23 cellular contexts compared by ENCODE assay signal in the genomic region with DNA sequence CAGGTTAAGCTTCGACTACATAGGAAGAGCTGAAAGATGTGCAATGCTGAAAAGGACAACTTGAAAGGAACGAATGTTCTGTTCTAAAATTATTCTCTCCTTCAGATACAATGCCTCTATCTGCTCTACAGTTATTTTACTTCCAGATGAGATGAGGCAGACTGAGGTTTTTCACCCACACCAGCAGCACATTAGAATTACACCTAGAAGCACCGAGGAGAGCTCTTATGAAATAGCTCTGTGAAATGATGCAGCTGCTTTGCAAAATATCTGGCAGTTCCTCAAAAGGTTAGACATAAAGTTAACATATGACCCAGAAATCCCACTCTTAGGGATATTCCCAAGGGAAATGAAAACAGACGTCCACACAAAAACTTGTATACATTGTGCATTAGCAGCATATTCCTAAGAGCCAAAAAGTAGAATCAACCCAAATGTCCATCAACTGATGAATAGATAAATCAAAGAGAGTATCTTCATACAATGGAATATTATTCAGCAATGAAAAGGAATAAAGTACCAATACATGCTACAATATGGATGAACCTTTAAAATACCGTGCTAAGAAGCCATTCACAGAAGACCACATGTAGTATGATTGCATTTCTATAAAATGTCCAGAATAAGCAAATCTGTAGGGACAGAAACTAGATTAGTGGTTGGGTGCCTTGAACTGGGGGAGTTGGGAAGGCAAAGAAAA. TPM values are rescaled to one million over a fixed set of nuclear protein-coding genes. Genes with fewer than 3 reads are reported as not detected.
"Had no signal": no experiment of that assay in that cellular context is flagged by ENCODE, and none has a peak within 500 bp of the region (broad histone marks: within the 10 kb centered on the region; RNA-seq: fewer than 3 reads in every experiment).

No MANE protein-coding gene starts in this region.

- H3K4me1 Mint-ChIP-seq: activated naive CD8-positive, alpha-beta T cell treated with anti-CD3 and anti-CD28 coated beads for 36 hours had no signal

- H3K4me1 ChIP-seq: gastroesophageal sphincter, suprapubic skin, upper lobe of left lung had no signal

- H3K27ac Mint-ChIP-seq: activated B cell treated with CpG ODN at 0.5 μM for 24 hours; activated naive CD8-positive, alpha-beta T cell treated with anti-CD3 and anti-CD28 coated beads for 36 hours; activated T-helper 1 cell treated with anti-CD3 and anti-CD28 coated beads, Interleukin-12 subunit alpha, Interleukin-12 subunit beta, Interleukin-2, Interleukin-4 antibody, amounts not matched to agents 30 ng/mL and 10 ng/mL and 1 ng/mL, durations not matched to agents 14 hours and 24 hours and 36 hours; stimulated activated naive CD8-positive, alpha-beta T cell treated with anti-CD3 and anti-CD28 coated beads, Interleukin-15, Interleukin-2, amounts not matched to agents 100 ng/mL and 50 ng/mL, for 24 hours had no signal

- H3K4me3 Mint-ChIP-seq: activated B cell treated with CpG ODN at 0.5 μM for 24 hours; activated naive CD8-positive, alpha-beta T cell treated with anti-CD3 and anti-CD28 coated beads for 36 hours; activated T-helper 1 cell treated with anti-CD3 and anti-CD28 coated beads, Interleukin-12 subunit alpha, Interleukin-12 subunit beta, Interleukin-2, Interleukin-4 antibody, amounts not matched to agents 30 ng/mL and 10 ng/mL and 1 ng/mL, durations not matched to agents 14 hours and 24 hours and 36 hours; stimulated activated naive CD8-positive, alpha-beta T cell treated with anti-CD3 and anti-CD28 coated beads, Interleukin-15, Interleukin-2, amounts not matched to agents 100 ng/mL and 50 ng/mL, for 24 hours had no signal

- FAIRE-seq: TTC549 had no signal

- H3K36me3 Mint-ChIP-seq: activated naive CD8-positive, alpha-beta T cell treated with anti-CD3 and anti-CD28 coated beads for 36 hours had no signal

- ATAC-seq: gastroesophageal sphincter, heart right ventricle, left colon had no signal

- H3K9me3 ChIP-seq: gastroesophageal sphincter, heart right ventricle, sigmoid colon, suprapubic skin, upper lobe of left lung had no signal

- H3K27ac ChIP-seq: epithelial cell of prostate, gastroesophageal sphincter, heart right ventricle, sigmoid colon, spleen, suprapubic skin, upper lobe of left lung had no signal

- H3K27me3 ChIP-seq: upper lobe of left lung had no signal

- H3K4me3 ChIP-seq: gastroesophageal sphincter, heart right ventricle, lung, sigmoid colon, spleen, suprapubic skin, upper lobe of left lung had no signal

- H3K27me3 Mint-ChIP-seq: activated naive CD8-positive, alpha-beta T cell treated with anti-CD3 and anti-CD28 coated beads for 36 hours had no signal

- DNase-seq: activated B cell treated with CpG ODN at 0.5 μM for 24 hours; activated CD4-positive, alpha-beta T cell treated with anti-CD3 and anti-CD28 coated beads for 48 hours; activated naive CD8-positive, alpha-beta T cell treated with anti-CD3 and anti-CD28 coated beads for 36 hours; heart right ventricle; left colon; midbrain; sigmoid colon; spleen; T-helper 2 cell had no signal

- H3K9me3 Mint-ChIP-seq: activated naive CD8-positive, alpha-beta T cell treated with anti-CD3 and anti-CD28 coated beads for 36 hours; stimulated activated naive CD8-positive, alpha-beta T cell treated with anti-CD3 and anti-CD28 coated beads, Interleukin-15, Interleukin-2, amounts not matched to agents 100 ng/mL and 50 ng/mL, for 24 hours had no signal

- H3K36me3 ChIP-seq: gastroesophageal sphincter, sigmoid colon, suprapubic skin, upper lobe of left lung had no signal

RNA-seq across cellular contexts. Expression of a gene that starts 34.5 kb away (rescaled TPM):
- total RNA-seq: activated B cell treated with CpG ODN at 0.5 μM for 24 hours; activated naive CD8-positive, alpha-beta T cell treated with anti-CD3 and anti-CD28 coated beads for 36 hours; activated T-helper 1 cell treated with anti-CD3 and anti-CD28 coated beads, Interleukin-12 subunit alpha, Interleukin-12 subunit beta, Interleukin-2, Interleukin-4 antibody, amounts not matched to agents 30 ng/mL and 10 ng/mL and 1 ng/mL, durations not matched to agents 14 hours and 24 hours and 36 hours; chondrocyte; dermis microvascular lymphatic vessel endothelial cell; fibroblast of lung; left colon; myocyte; osteocyte; suprapubic skin had no signal
- polyA plus RNA-seq: fibroblast of lung, neural cell had no signal
